ENCODE assay signal across 8 cellular contexts in genomic region chr1:165367375-165367993, GRCh38. TPM values are rescaled to one million over a fixed set of nuclear protein-coding genes. Genes with fewer than 3 reads are reported as not detected.
DNase-seq lines count a peak whose midpoint lies in the region; ATAC-seq, FAIRE-seq and TF ChIP-seq lines count a peak whose summit lies in the region.

No MANE protein-coding gene starts in this region.

- no peaks in the 10 kb centered on the region for H3K79me2 ChIP-seq in OCI-LY3 (ENCODE audit: low read length)

- no peaks in the 10 kb centered on the region for H3K4me1 ChIP-seq in OCI-LY3 (ENCODE audit: low read length)
- no peaks in the 10 kb centered on the region for H3K4me1 ChIP-seq in pancreas
- peaks cover 0 to 32% (median 3%) of the 10 kb centered on the region in 4 donors for H3K4me1 ChIP-seq in tibial nerve

- H3K4me3 ChIP-seq in HL-60 (replicated peaks; ENCODE audit: insufficient read depth, low read length), result no peak overlapping the region
- no peak overlapping the region for H3K4me3 ChIP-seq in OCI-LY3 (ENCODE audit: low read length)
- H3K4me3 ChIP-seq in pancreas, result no peak overlapping the region
- H3K4me3 ChIP-seq in tibial nerve, result no peak overlapping the region

- whole genome bisulfite sequencing in pancreas, 2 donors, result 45 to 46% methylated on average over 7 of the region's 7 CpGs
- WGBS in tibial nerve, 2 donors, result 42 to 52% methylated on average over 7 of the region's 7 CpGs

- H3K27ac ChIP-seq in HL-60 (replicated peaks), result no peak overlapping the region
- H3K27ac ChIP-seq in OCI-LY3 (ENCODE audit: low read length), result no peak overlapping the region
- no peak overlapping the region for H3K27ac ChIP-seq in pancreas
- no peak overlapping the region for H3K27ac ChIP-seq in tibial nerve

- H2AFZ ChIP-seq in OCI-LY3 (ENCODE audit: low read depth, low read length), result no peak overlapping the region

- H3K27me3 ChIP-seq in HL-60 (ENCODE audit: insufficient read depth, poor library complexity, severe bottlenecking), result peaks cover 17% of the 10 kb centered on the region
- H3K27me3 ChIP-seq in OCI-LY3 (ENCODE audit: low read depth, low read length), result peaks cover 72% of the 10 kb centered on the region
- peaks cover 0 to 3% (median 0%) of the 10 kb centered on the region in 4 donors for H3K27me3 ChIP-seq in pancreas
- H3K27me3 ChIP-seq in tibial nerve, result peaks cover 0 to 5% of the 10 kb centered on the region in 2 donors

- TF ChIP-seq EP300 in tibial nerve (IDR thresholded peaks at IDR 0.05), result no peak

- H3K27ac Mint-ChIP-seq in activated T-cell treated with anti-CD3 and anti-CD28 coated beads, Interleukin-2, amount 50 U/mL, for 24 hours, result no peak overlapping the region

- H3K4me2 ChIP-seq in OCI-LY3 (ENCODE audit: low read length), result no peak overlapping the region

- no peak for TF ChIP-seq POLR2A in tibial nerve (IDR thresholded peaks at IDR 0.05)

- H3K36me3 ChIP-seq in OCI-LY3 (replicated peaks; ENCODE audit: low read depth, low read length), result no peaks in the 10 kb centered on the region
- no peaks in the 10 kb centered on the region for H3K36me3 ChIP-seq in pancreas
- H3K36me3 ChIP-seq in tibial nerve, result no peaks in the 10 kb centered on the region

- H3K36me3 Mint-ChIP-seq in activated T-cell treated with anti-CD3 and anti-CD28 coated beads, Interleukin-2, amount 50 U/mL, for 24 hours (ENCODE audit: low read depth), result no peaks in the 10 kb centered on the region

- ATAC-seq in GM18907 (IDR thresholded peaks at IDR 0.05; ENCODE audit: unreplicated experiment), result peak; percentile 73
- ATAC-seq in pancreas, result peak; percentile 64 to 90 (median 80)

- H3K9me3 ChIP-seq in OCI-LY3 (ENCODE audit: insufficient read depth, low read length) (no peaks in the 10 kb centered on the region), pancreas (no peaks in the 10 kb centered on the region), tibial nerve (no peaks in the 10 kb centered on the region)

- TF ChIP-seq CTCF in HL-60 (IDR thresholded peaks at IDR 0.05; ENCODE audit: insufficient read depth, low read length) (peak; percentile 96), OCI-LY3 (IDR thresholded peaks at IDR 0.05; ENCODE audit: low read depth, low read length) (peak; percentile 96), pancreas (IDR thresholded peaks at IDR 0.05) (peak; percentile 90 to 97 (median 94)), tibial nerve (IDR thresholded peaks at IDR 0.05) (peak; percentile 75 to 97 (median 89))

- no peaks in the 10 kb centered on the region for H3K9me3 Mint-ChIP-seq in activated T-cell treated with anti-CD3 and anti-CD28 coated beads, Interleukin-2, amount 50 U/mL, for 24 hours

- no peaks in the 10 kb centered on the region for H3K4me1 Mint-ChIP-seq in activated T-cell treated with anti-CD3 and anti-CD28 coated beads, Interleukin-2, amount 50 U/mL, for 24 hours (ENCODE audit: low read depth)

- no peaks in the 10 kb centered on the region for H4K20me1 ChIP-seq in OCI-LY3 (ENCODE audit: insufficient read depth, low read length)

- intact Hi-C loops in pancreas (cut with DNase I), result loop anchor here in 2 of 3 donors (5.0 to 10.0 kb wide), 3 partner anchors 110 to 223 kb away; no protein-coding TSS in a partner anchor

- peaks cover 75% of the 10 kb centered on the region for H3K27me3 Mint-ChIP-seq in activated T-cell treated with anti-CD3 and anti-CD28 coated beads, Interleukin-2, amount 50 U/mL, for 24 hours

- DNase-seq in AML-193 (lab: John Stamatoyannopoulos, UW) (peak; percentile 8 to 17), HL-60 (ENCODE audit: low read depth in 1 of 2, low spot score in 1 of 2) (peak; percentile 34 to 46), fibroblast of the conjunctiva (ENCODE audit: low read depth) (peak; percentile 72), pancreas (peak; percentile 65 to 90 (median 85)), tibial nerve (ENCODE audit: low spot score in 2 of 2) (peak; percentile 82 to 95)
- DNase-seq in activated T-cell treated with anti-CD3 and anti-CD28 coated beads, Interleukin-2, amount 50 U/mL, for 24 hours, result peak; percentile 80

- no peak overlapping the region for H3K4me3 Mint-ChIP-seq in activated T-cell treated with anti-CD3 and anti-CD28 coated beads, Interleukin-2, amount 50 U/mL, for 24 hours

- FAIRE-seq in pancreas (lab: Jason Lieb, UNC), result no peak

- H3K9ac ChIP-seq in OCI-LY3 (ENCODE audit: low read length), result no peak overlapping the region

RNA-seq across cellular contexts. Expression of gene LMX1A, which starts 11.0 kb away (rescaled TPM):
- not detected for total RNA-seq in pancreas
- polyA plus RNA-seq in pancreas, result under 1 TPM in 1 of 2 donors, not detected in 1; 0.11 TPM
- total RNA-seq in tibial nerve, result under 1 TPM in 1 of 4 donors, not detected in 3; 0.84 TPM

Comparison
In these comparisons a context has a peak if more than half of its experiments do, and no peak if none do; other contexts are left out.
1. DNase-seq: peak in every context shown above with its lines; median percentile 88 in tibial nerve; 85 in pancreas; 80 in activated T-cell treated with anti-CD3 and anti-CD28 coated beads, Interleukin-2, amount 50 U/mL, for 24 hours; 72 in fibroblast of the conjunctiva; 40 in HL-60; 12 in AML-193.